In genomic region chr1:114750780-114751179, GRCh38 we compare ENCODE assay signal across 11 cellular contexts. TPM values are rescaled to one million over a fixed set of nuclear protein-coding genes. Genes with fewer than 3 reads are reported as not detected.
DNase-seq lines count a peak whose midpoint lies in the region; ATAC-seq lines count a peak whose summit lies in the region.
"Had no signal": no experiment of that assay in that cellular context is flagged by ENCODE, and none has a peak within 500 bp of the region (broad histone marks: within the 10 kb centered on the region; RNA-seq: fewer than 3 reads in every experiment).

No MANE protein-coding gene starts in this region.

- H3K4me1 ChIP-seq in endocrine pancreas (ENCODE audit: control insufficient read depth, insufficient read depth, low read length): peaks cover 70% of the 10 kb centered on the region

- H3K4me3 ChIP-seq in endocrine pancreas (ENCODE audit: control insufficient read depth, insufficient read depth, low read length) (peak overlapping the region; percentile 75), skeletal muscle cell (ENCODE audit: low read depth, low read length) (no peak overlapping the region)
- H3K4me3 ChIP-seq: coronary artery had no signal

- no peaks in the 10 kb centered on the region for H3K36me3 ChIP-seq in endocrine pancreas (ENCODE audit: control insufficient read depth, insufficient read depth, low read length)

- DNase-seq in activated T-cell treated with anti-CD3 and anti-CD28 coated beads, Interleukin-2, amount 50 U/mL, for 72 hours: no peak
- DNase-seq in activated T-cell treated with anti-CD3 and anti-CD28 coated beads, Interleukin-2, amount 50 U/mL, for 1 hour: no peak
- DNase-seq in NCI-H2171 treated with DMSO at 0.1 percent for 48 hours (lab: John Stamatoyannopoulos, UW) (peak; percentile 92), skeletal muscle cell (ENCODE audit: low read depth) (peak; percentile 13), GM19238 (ENCODE audit: insufficient read length, low spot score) (no peak)
- DNase-seq: activated naive CD4-positive, alpha-beta T cell treated with Interleukin-2 at 50 U/mL for 16 hours; stimulated activated CD4-positive, alpha-beta T cell treated with anti-CD3 and anti-CD28 coated beads, Interleukin-15, amount 100 ng/mL, for 24 hours had no signal

- H3K27ac Mint-ChIP-seq in activated T-cell treated with anti-CD3 and anti-CD28 coated beads, Interleukin-2, amount 50 U/mL, for 72 hours: peak overlapping the region; percentile 76

- no peak overlapping the region for H3K9ac ChIP-seq in endocrine pancreas (ENCODE audit: control insufficient read depth, insufficient read depth, low read length)

- peak overlapping the region in 1 of 2 donors; percentile 9 for H3K4me3 Mint-ChIP-seq in activated T-cell treated with anti-CD3 and anti-CD28 coated beads, Interleukin-2, amount 50 U/mL, for 72 hours

- no peaks in the 10 kb centered on the region for H3K27me3 ChIP-seq in endocrine pancreas (ENCODE audit: control insufficient read depth, insufficient read depth, low read length)

- no peak for ATAC-seq in activated T-cell treated with anti-CD3 and anti-CD28 coated beads, Interleukin-2, amount 50 U/mL, for 72 hours (replicated peaks in 1 of 2)
- ATAC-seq in GM21576 (IDR thresholded peaks at IDR 0.05; ENCODE audit: unreplicated experiment) (no peak), HG02870 (IDR thresholded peaks at IDR 0.05; ENCODE audit: unreplicated experiment) (no peak)

- peaks cover 99% of the 10 kb centered on the region for H3K4me1 Mint-ChIP-seq in activated T-cell treated with anti-CD3 and anti-CD28 coated beads, Interleukin-2, amount 50 U/mL, for 72 hours (ENCODE audit: low read depth)

- H3K36me3 Mint-ChIP-seq in activated T-cell treated with anti-CD3 and anti-CD28 coated beads, Interleukin-2, amount 50 U/mL, for 72 hours (ENCODE audit: insufficient read depth in 2 of 2): peaks cover 8 to 25% of the 10 kb centered on the region in 2 donors

- no peaks in the 10 kb centered on the region for H3K9me3 Mint-ChIP-seq in activated T-cell treated with anti-CD3 and anti-CD28 coated beads, Interleukin-2, amount 50 U/mL, for 72 hours

- no peaks in the 10 kb centered on the region for H3K27me3 Mint-ChIP-seq in activated T-cell treated with anti-CD3 and anti-CD28 coated beads, Interleukin-2, amount 50 U/mL, for 72 hours (ENCODE audit: low read depth)

- H3K9me3 ChIP-seq in endocrine pancreas (ENCODE audit: control insufficient read depth, low read length): no peaks in the 10 kb centered on the region

RNA-seq across cellular contexts. Expression of gene CSDE1, which starts 7.0 kb away (rescaled TPM):
- total RNA-seq in activated T-cell treated with anti-CD3 and anti-CD28 coated beads, Interleukin-2, amount 50 U/mL, for 72 hours: 100 to 1,000 TPM; 478 to 479 TPM

RNA-seq across cellular contexts. Expression of gene SIKE1, which starts 29.7 kb away (rescaled TPM):
- 10 to 100 TPM; 55.7 to 64.7 TPM for total RNA-seq in activated T-cell treated with anti-CD3 and anti-CD28 coated beads, Interleukin-2, amount 50 U/mL, for 72 hours

RNA-seq across cellular contexts. Expression of gene NRAS, which starts 34.2 kb away (rescaled TPM):
- 10 to 100 TPM; 63.8 to 73.6 TPM for total RNA-seq in activated T-cell treated with anti-CD3 and anti-CD28 coated beads, Interleukin-2, amount 50 U/mL, for 72 hours

RNA-seq across cellular contexts. Expression of gene AMPD1, which starts 55.4 kb away (rescaled TPM):
- under 1 TPM in 1 of 2 donors, not detected in 1; 0.17 TPM for total RNA-seq in activated T-cell treated with anti-CD3 and anti-CD28 coated beads, Interleukin-2, amount 50 U/mL, for 72 hours

Comparison
In these comparisons a context has a peak if more than half of its experiments do, and no peak if none do; other contexts are left out.
1. DNase-seq: peak in NCI-H2171 treated with DMSO at 0.1 percent for 48 hours (single experiment) and skeletal muscle cell (single experiment); none in activated T-cell treated with anti-CD3 and anti-CD28 coated beads, Interleukin-2, amount 50 U/mL, for 72 hours (0 of 2), activated T-cell treated with anti-CD3 and anti-CD28 coated beads, Interleukin-2, amount 50 U/mL, for 1 hour (single experiment) and GM19238 (single experiment).